19 cellular contexts compared by ENCODE assay signal in the genomic region with DNA sequence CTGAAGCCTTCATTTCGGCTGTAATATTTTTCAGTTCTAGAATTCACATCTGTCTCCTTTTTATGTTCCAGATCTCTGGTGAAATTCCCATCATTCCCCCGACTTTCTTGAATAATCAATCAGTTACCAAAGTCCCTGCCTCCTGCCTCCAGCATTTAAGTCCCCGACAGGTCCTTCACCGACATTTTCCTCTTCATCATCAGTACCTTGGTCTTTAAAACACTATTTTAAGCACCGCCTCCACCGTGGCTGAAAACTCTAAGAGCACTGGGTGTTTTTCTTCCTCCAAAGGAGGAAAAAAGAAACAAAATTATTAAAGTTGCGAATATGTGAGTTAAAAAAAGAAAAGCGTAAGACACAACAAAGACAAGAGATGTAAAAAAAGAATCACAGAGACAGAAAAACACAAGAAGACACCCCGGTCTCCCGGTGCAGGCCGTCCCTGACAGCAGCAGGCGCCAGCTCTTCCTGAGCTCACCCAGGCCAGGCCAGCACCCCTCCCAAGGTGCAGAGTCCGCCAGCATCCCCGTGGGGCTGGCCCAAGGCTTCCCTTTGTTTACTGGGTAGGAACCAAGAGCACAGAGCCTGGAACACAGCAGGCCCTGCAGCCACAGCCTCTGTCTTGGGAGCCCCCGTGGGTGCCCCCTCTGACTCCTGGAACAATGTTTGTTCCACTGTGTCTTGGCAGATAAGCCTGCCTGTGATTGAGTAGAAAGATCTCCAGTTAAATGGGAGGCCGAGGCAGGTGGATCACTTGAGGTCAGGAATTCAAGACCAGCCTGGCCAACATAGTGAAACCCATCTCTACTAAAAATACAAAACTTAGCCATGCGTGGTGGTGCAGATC. TPM values are rescaled to one million over a fixed set of nuclear protein-coding genes. Genes with fewer than 3 reads are reported as not detected.
"Had no signal": no experiment of that assay in that cellular context is flagged by ENCODE, and none has a peak within 500 bp of the region (broad histone marks: within the 10 kb centered on the region; RNA-seq: fewer than 3 reads in every experiment).

No MANE protein-coding gene starts in this region.

- H3K27me3 Mint-ChIP-seq: activated CD8-positive, alpha-beta memory T cell treated with anti-CD3 and anti-CD28 coated beads, Interleukin-2, amount 10 ng/mL, durations not matched to agents 7 days and 5 days; activated naive CD8-positive, alpha-beta T cell treated with anti-CD3 and anti-CD28 coated beads, Interleukin-2, amount 50 U/mL, for 24 hours had no signal

- DNase-seq: activated CD4-positive, alpha-beta T cell treated with anti-CD3 and anti-CD28 coated beads for 1 hour; activated CD4-positive, alpha-beta T cell treated with anti-CD3 and anti-CD28 coated beads, Interleukin-2, amount 50 U/mL, for 4 hours; activated CD8-positive, alpha-beta memory T cell treated with anti-CD3 and anti-CD28 coated beads, Interleukin-2, amount 10 ng/mL, durations not matched to agents 7 days and 5 days; activated gamma-delta T cell treated with Interleukin-2 at 50 U/mL for 16 hours; activated naive CD8-positive, alpha-beta T cell treated with anti-CD3 and anti-CD28 coated beads, Interleukin-2, amount 50 U/mL, for 24 hours; activated T-cell treated with anti-CD3 and anti-CD28 coated beads, Interleukin-2, amount 50 U/mL, for 1 hour; mesendoderm; ovary; spleen; SW 1271; T1000; uterus had no signal

- H3K9me3 Mint-ChIP-seq: activated naive CD8-positive, alpha-beta T cell treated with anti-CD3 and anti-CD28 coated beads, Interleukin-2, amount 50 U/mL, for 24 hours; neural progenitor cell had no signal

- H3K27me3 ChIP-seq: ascending aorta, esophagus muscularis mucosa, hepatocyte, neural progenitor cell, ovary, spleen, tibial nerve, uterus had no signal

- H3K27ac ChIP-seq: ascending aorta, esophagus muscularis mucosa, hepatocyte, neural progenitor cell, ovary, spleen, tibial nerve, uterus had no signal

- H3K9me3 ChIP-seq: ascending aorta, esophagus muscularis mucosa, ovary, spleen, tibial nerve, uterus had no signal

- H3K36me3 ChIP-seq: neural progenitor cell, ovary, uterus had no signal

- H3K4me3 Mint-ChIP-seq: activated CD8-positive, alpha-beta memory T cell treated with anti-CD3 and anti-CD28 coated beads, Interleukin-2, amount 10 ng/mL, durations not matched to agents 7 days and 5 days; activated naive CD8-positive, alpha-beta T cell treated with anti-CD3 and anti-CD28 coated beads, Interleukin-2, amount 50 U/mL, for 24 hours; neural progenitor cell had no signal

- H3K4me3 ChIP-seq: ascending aorta, esophagus muscularis mucosa, hepatocyte, neural progenitor cell, ovary, spleen, tibial nerve, uterus had no signal

- H3K4me1 ChIP-seq: ascending aorta, esophagus muscularis mucosa, neural progenitor cell, tibial nerve, uterus had no signal

- H3K27ac Mint-ChIP-seq: activated CD8-positive, alpha-beta memory T cell treated with anti-CD3 and anti-CD28 coated beads, Interleukin-2, amount 10 ng/mL, durations not matched to agents 7 days and 5 days; activated naive CD8-positive, alpha-beta T cell treated with anti-CD3 and anti-CD28 coated beads, Interleukin-2, amount 50 U/mL, for 24 hours; neural progenitor cell had no signal

- ATAC-seq: activated CD8-positive, alpha-beta memory T cell treated with anti-CD3 and anti-CD28 coated beads, Interleukin-2, amount 10 ng/mL, durations not matched to agents 7 days and 5 days; activated naive CD8-positive, alpha-beta T cell treated with anti-CD3 and anti-CD28 coated beads, Interleukin-2, amount 50 U/mL, for 24 hours; sciatic nerve had no signal

RNA-seq across cellular contexts. Expression of a gene that starts 49.3 kb away (rescaled TPM):
- total RNA-seq: bronchial epithelial cell had no signal
